ENCODE assay signal across 28 cellular contexts in genomic region chr16:49051626-49052025, GRCh38.
"Had no signal": no experiment of that assay in that cellular context is flagged by ENCODE, and none has a peak within 500 bp of the region (broad histone marks: within the 10 kb centered on the region; RNA-seq: fewer than 3 reads in every experiment).

No MANE protein-coding gene starts in this region.

- H3K27ac ChIP-seq: body of pancreas, esophagus squamous epithelium, gastroesophageal sphincter, heart right ventricle, WERI-Rb-1 had no signal

- H3K36me3 ChIP-seq: esophagus squamous epithelium, gastroesophageal sphincter, heart right ventricle, WERI-Rb-1 had no signal

- FAIRE-seq: colon had no signal

- H3K9me3 ChIP-seq: body of pancreas, esophagus squamous epithelium, gastroesophageal sphincter, heart right ventricle had no signal

- H3K27me3 ChIP-seq: body of pancreas, heart right ventricle had no signal

- H3K4me1 ChIP-seq: body of pancreas, esophagus squamous epithelium, gastroesophageal sphincter had no signal

- H3K4me3 ChIP-seq: body of pancreas, esophagus squamous epithelium, gastroesophageal sphincter, heart right ventricle had no signal

- DNase-seq: activated B cell treated with CpG ODN at 0.5 μM for 24 hours; activated CD4-positive, alpha-beta T cell treated with anti-CD3 and anti-CD28 coated beads for 48 hours; activated CD4-positive, alpha-beta T cell treated with anti-CD3 and anti-CD28 coated beads, Interleukin-2, amount 50 U/mL, for 1 hour; activated CD4-positive, alpha-beta T cell treated with anti-CD3 and anti-CD28 coated beads, Interleukin-2, amount 50 U/mL, for 48 hours; activated CD8-positive, alpha-beta memory T cell treated with anti-CD3 and anti-CD28 coated beads for 24 hours; activated CD8-positive, alpha-beta T cell treated with anti-CD3 and anti-CD28 coated beads for 36 hours; activated effector memory CD4-positive, alpha-beta T cell treated with Interleukin-2 at 50 U/mL for 16 hours; activated gamma-delta T cell treated with Interleukin-2 at 50 U/mL for 16 hours; activated naive CD4-positive, alpha-beta T cell treated with anti-CD3 and anti-CD28 coated beads, Interleukin-2, amount 50 U/mL, for 16 hours; activated naive CD4-positive, alpha-beta T cell treated with Interleukin-2 at 50 U/mL for 16 hours; activated T-cell treated with anti-CD3 and anti-CD28 coated beads, Interleukin-2, amount 50 U/mL, for 4 hours; amniotic stem cell; anterior cingulate cortex; body of pancreas; caudate nucleus; cortex of kidney; dermis blood vessel endothelial cell; effector CD4-positive, alpha-beta T cell; effector memory CD8-positive, alpha-beta T cell; erythroblast; esophagus squamous epithelium; foreskin melanocyte; heart right ventricle; T-helper 17 cell; T1000; WERI-Rb-1 had no signal
